1 cellular context compared by ENCODE assay signal in the genomic region with DNA sequence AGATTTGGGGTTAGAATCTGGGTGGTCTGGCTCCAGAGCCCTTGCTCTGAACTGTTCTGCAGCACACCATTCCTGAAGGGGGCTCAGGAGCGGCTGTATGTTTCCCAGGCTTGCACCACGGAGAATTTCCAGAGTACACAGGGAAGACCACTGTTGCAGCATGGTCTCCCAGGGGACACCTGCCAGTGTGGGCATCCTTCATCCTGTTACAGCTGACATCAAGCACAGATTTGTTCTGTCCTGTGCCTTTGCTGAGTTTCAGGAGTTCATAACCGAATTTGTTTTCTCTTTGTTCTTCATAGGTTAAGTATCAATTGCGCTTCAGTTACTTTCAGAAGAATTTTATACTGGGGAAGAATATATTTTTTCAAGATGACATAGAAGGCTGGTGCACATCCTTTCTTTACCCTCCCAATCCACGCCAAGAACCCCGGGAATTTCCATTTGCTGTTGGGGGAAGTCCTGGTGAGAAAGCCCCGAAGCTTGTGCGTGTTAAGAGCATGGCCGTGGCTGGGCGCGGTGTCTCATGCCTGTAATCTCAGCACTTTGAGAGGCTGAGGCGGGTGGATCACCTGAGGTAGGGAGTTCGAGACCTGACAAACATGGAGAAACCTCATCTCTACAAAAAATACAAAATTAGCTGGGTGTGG.
TF ChIP-seq lines count a peak whose summit lies in the region.

No MANE protein-coding gene starts in this region.

TF ChIP-seq in H1, 55 proteins besides CTCF, POLR2A, EP300 and RAD21 (continued from another document):
- TF ChIP-seq KDM1A (IDR thresholded peaks at IDR 0.05; ENCODE audit: borderline replicate concordance, low read length) (no peak), KDM4A (IDR thresholded peaks at IDR 0.05; ENCODE audit: low read depth, low read length, severe bottlenecking) (no peak)
- TF ChIP-seq, protein P1, sequence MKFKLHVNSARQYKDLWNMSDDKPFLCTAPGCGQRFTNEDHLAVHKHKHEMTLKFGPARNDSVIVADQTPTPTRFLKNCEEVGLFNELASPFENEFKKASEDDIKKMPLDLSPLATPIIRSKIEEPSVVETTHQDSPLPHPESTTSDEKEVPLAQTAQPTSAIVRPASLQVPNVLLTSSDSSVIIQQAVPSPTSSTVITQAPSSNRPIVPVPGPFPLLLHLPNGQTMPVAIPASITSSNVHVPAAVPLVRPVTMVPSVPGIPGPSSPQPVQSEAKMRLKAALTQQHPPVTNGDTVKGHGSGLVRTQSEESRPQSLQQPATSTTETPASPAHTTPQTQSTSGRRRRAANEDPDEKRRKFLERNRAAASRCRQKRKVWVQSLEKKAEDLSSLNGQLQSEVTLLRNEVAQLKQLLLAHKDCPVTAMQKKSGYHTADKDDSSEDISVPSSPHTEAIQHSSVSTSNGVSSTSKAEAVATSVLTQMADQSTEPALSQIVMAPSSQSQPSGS (IDR thresholded peaks at IDR 0.05; ENCODE audit: low read length), result no peak
TF ChIP-seq in H1: peak in this region for 0.
